Comparison of ENCODE assay signal across 9 cellular contexts in genomic region chr12:49098035-49098451, GRCh38. TPM values are rescaled to one million over a fixed set of nuclear protein-coding genes. Genes with fewer than 3 reads are reported as not detected.
DNase-seq lines count a peak whose midpoint lies in the region; ATAC-seq and TF ChIP-seq lines count a peak whose summit lies in the region.
"Had no signal": no experiment of that assay in that cellular context is flagged by ENCODE, and none has a peak within 500 bp of the region (broad histone marks: within the 10 kb centered on the region; RNA-seq: fewer than 3 reads in every experiment).

No MANE protein-coding gene starts in this region.

- DNase-seq in EH (ENCODE audit: low read depth) (peak; percentile 54), KG1 (lab: John Stamatoyannopoulos, UW) (peak; percentile 24), WTC11 (ENCODE audit: low spot score) (peak; percentile 87), cardiac fibroblast (ENCODE audit: low read depth in 2 of 2) (peak; percentile 58 to 63), lower lobe of right lung (peak; percentile 61)
- DNase-seq in stimulated activated CD8-positive, alpha-beta memory T cell treated with anti-CD3 and anti-CD28 coated beads, Interleukin-7, amount 100 ng/mL, for 24 hours (ENCODE audit: low read depth): peak; percentile 39

- POLR2A ChIA-PET in WTC11 (lab: Charles Lee): interaction anchor here (1.0 kb wide), 2 partner anchors 23 to 34 kb away, joined by 3 to 4 read pairs; no protein-coding TSS in a partner anchor

- H3K27me3 Mint-ChIP-seq in WTC11 (ENCODE audit: low read depth): peaks cover 29% of the 10 kb centered on the region

- no peaks in the 10 kb centered on the region for H3K9me3 Mint-ChIP-seq in WTC11

- H3K4me1 ChIP-seq in lower lobe of right lung: peaks cover 22% of the 10 kb centered on the region

- TF ChIP-seq CTCF in WTC11 (IDR thresholded peaks at IDR 0.05) (peak; percentile 92), cardiac fibroblast (IDR thresholded peaks at IDR 0.05; ENCODE audit: low read depth, low read length) (peak; percentile 92), lower lobe of right lung (IDR thresholded peaks at IDR 0.05) (peak; percentile 84)

- peaks cover 29% of the 10 kb centered on the region for H3K36me3 Mint-ChIP-seq in WTC11

- no peak overlapping the region for H3K27ac Mint-ChIP-seq in WTC11

- peaks cover 21% of the 10 kb centered on the region for H3K4me1 Mint-ChIP-seq in WTC11

- peaks cover 73% of the 10 kb centered on the region for H3K36me3 ChIP-seq in lower lobe of right lung

- ATAC-seq in WTC11: peak; percentile 73
- ATAC-seq in lower lobe of right lung: peak; percentile 35 to 41
- ATAC-seq in GM19351 (IDR thresholded peaks at IDR 0.05; ENCODE audit: unreplicated experiment): no peak
- ATAC-seq in HG03460 (IDR thresholded peaks at IDR 0.05; ENCODE audit: unreplicated experiment): no peak

- peaks cover 18% of the 10 kb centered on the region for H3K27me3 ChIP-seq in lower lobe of right lung (ENCODE audit: low read depth)

- no peak overlapping the region for H3K27ac ChIP-seq in lower lobe of right lung

- H3K4me3 ChIP-seq in cardiac fibroblast (replicated peaks in 1 of 2; ENCODE audit: low read depth in 2 of 2, low read length in 2 of 2) (no peak overlapping the region), lower lobe of right lung (no peak overlapping the region)

- no peaks in the 10 kb centered on the region for H3K9me3 ChIP-seq in lower lobe of right lung

- intact Hi-C loops in lower lobe of right lung (cut with DNase I): no loop called here

- CTCF ChIA-PET in WTC11 (lab: Charles Lee): interaction anchor here (0.6 to 14.5 kb wide), 28 partner anchors 11 to 245 kb away, joined by 3 to 216 read pairs (median 4); partner anchors contain the start of genes LMBR1L, PRPH, RHEBL1 and TROAP

- H3K4me3 Mint-ChIP-seq in WTC11: no peak overlapping the region

TF ChIP-seq in WTC11, 78 proteins besides CTCF, POLR2A, EP300 and RAD21:
- TF ChIP-seq NFE2L1 (CRISPR knock-in tag; IDR thresholded peaks at IDR 0.05) (no peak), ZNF121 (CRISPR knock-in tag; IDR thresholded peaks at IDR 0.05) (no peak), USF2 (CRISPR knock-in tag; IDR thresholded peaks at IDR 0.05) (no peak), CBFB (CRISPR knock-in tag; IDR thresholded peaks at IDR 0.05; ENCODE audit: low read depth) (no peak), GABPB1 (CRISPR knock-in tag; IDR thresholded peaks at IDR 0.05) (no peak), ZNF219 (CRISPR knock-in tag; IDR thresholded peaks at IDR 0.05; ENCODE audit: borderline replicate concordance) (no peak), TP53 (CRISPR knock-in tag; IDR thresholded peaks at IDR 0.05) (no peak), ZNF263 (CRISPR knock-in tag; IDR thresholded peaks at IDR 0.05; ENCODE audit: low read depth) (no peak), ESRRA (CRISPR knock-in tag; IDR thresholded peaks at IDR 0.05; ENCODE audit: borderline replicate concordance) (no peak), PRRX2 (CRISPR knock-in tag; IDR thresholded peaks at IDR 0.05) (no peak), ZNF138 (CRISPR knock-in tag; conservative IDR thresholded peaks at IDR 0.05) (no peak), HMGA2 (CRISPR knock-in tag; IDR thresholded peaks at IDR 0.05) (no peak), NFYB (CRISPR knock-in tag; conservative IDR thresholded peaks at IDR 0.05; ENCODE audit: low read depth) (no peak), JUN (CRISPR knock-in tag; IDR thresholded peaks at IDR 0.05) (no peak), CREM (CRISPR knock-in tag; IDR thresholded peaks at IDR 0.05) (no peak)
- TF ChIP-seq, protein P1, sequence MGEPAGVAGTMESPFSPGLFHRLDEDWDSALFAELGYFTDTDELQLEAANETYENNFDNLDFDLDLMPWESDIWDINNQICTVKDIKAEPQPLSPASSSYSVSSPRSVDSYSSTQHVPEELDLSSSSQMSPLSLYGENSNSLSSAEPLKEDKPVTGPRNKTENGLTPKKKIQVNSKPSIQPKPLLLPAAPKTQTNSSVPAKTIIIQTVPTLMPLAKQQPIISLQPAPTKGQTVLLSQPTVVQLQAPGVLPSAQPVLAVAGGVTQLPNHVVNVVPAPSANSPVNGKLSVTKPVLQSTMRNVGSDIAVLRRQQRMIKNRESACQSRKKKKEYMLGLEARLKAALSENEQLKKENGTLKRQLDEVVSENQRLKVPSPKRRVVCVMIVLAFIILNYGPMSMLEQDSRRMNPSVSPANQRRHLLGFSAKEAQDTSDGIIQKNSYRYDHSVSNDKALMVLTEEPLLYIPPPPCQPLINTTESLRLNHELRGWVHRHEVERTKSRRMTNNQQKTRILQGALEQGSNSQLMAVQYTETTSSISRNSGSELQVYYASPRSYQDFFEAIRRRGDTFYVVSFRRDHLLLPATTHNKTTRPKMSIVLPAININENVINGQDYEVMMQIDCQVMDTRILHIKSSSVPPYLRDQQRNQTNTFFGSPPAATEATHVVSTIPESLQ (CRISPR knock-in tag; IDR thresholded peaks at IDR 0.05): no peak
- TF ChIP-seq, protein P2, sequence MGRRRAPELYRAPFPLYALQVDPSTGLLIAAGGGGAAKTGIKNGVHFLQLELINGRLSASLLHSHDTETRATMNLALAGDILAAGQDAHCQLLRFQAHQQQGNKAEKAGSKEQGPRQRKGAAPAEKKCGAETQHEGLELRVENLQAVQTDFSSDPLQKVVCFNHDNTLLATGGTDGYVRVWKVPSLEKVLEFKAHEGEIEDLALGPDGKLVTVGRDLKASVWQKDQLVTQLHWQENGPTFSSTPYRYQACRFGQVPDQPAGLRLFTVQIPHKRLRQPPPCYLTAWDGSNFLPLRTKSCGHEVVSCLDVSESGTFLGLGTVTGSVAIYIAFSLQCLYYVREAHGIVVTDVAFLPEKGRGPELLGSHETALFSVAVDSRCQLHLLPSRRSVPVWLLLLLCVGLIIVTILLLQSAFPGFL (CRISPR knock-in tag; IDR thresholded peaks at IDR 0.05; ENCODE audit: borderline replicate concordance): no peak
- TF ChIP-seq, protein P3, sequence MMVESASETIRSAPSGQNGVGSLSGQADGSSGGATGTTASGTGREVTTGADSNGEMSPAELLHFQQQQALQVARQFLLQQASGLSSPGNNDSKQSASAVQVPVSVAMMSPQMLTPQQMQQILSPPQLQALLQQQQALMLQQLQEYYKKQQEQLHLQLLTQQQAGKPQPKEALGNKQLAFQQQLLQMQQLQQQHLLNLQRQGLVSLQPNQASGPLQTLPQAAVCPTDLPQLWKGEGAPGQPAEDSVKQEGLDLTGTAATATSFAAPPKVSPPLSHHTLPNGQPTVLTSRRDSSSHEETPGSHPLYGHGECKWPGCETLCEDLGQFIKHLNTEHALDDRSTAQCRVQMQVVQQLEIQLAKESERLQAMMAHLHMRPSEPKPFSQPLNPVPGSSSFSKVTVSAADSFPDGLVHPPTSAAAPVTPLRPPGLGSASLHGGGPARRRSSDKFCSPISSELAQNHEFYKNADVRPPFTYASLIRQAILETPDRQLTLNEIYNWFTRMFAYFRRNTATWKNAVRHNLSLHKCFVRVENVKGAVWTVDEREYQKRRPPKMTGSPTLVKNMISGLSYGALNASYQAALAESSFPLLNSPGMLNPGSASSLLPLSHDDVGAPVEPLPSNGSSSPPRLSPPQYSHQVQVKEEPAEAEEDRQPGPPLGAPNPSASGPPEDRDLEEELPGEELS (CRISPR knock-in tag; IDR thresholded peaks at IDR 0.05): no peak
- TF ChIP-seq, protein P4, sequence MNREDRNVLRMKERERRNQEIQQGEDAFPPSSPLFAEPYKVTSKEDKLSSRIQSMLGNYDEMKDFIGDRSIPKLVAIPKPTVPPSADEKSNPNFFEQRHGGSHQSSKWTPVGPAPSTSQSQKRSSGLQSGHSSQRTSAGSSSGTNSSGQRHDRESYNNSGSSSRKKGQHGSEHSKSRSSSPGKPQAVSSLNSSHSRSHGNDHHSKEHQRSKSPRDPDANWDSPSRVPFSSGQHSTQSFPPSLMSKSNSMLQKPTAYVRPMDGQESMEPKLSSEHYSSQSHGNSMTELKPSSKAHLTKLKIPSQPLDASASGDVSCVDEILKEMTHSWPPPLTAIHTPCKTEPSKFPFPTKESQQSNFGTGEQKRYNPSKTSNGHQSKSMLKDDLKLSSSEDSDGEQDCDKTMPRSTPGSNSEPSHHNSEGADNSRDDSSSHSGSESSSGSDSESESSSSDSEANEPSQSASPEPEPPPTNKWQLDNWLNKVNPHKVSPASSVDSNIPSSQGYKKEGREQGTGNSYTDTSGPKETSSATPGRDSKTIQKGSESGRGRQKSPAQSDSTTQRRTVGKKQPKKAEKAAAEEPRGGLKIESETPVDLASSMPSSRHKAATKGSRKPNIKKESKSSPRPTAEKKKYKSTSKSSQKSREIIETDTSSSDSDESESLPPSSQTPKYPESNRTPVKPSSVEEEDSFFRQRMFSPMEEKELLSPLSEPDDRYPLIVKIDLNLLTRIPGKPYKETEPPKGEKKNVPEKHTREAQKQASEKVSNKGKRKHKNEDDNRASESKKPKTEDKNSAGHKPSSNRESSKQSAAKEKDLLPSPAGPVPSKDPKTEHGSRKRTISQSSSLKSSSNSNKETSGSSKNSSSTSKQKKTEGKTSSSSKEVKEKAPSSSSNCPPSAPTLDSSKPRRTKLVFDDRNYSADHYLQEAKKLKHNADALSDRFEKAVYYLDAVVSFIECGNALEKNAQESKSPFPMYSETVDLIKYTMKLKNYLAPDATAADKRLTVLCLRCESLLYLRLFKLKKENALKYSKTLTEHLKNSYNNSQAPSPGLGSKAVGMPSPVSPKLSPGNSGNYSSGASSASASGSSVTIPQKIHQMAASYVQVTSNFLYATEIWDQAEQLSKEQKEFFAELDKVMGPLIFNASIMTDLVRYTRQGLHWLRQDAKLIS (CRISPR knock-in tag; IDR thresholded peaks at IDR 0.05; ENCODE audit: borderline replicate concordance): no peak

RNA-seq across cellular contexts. Expression of gene DHH, which starts 3.4 kb away (rescaled TPM):
- total RNA-seq in WTC11 (2021) (0.15 TPM in 1 of 3 replicates, not detected in the others), lower lobe of right lung (1.5 TPM)

RNA-seq across cellular contexts. Expression of gene LMBR1L, which starts 12.6 kb away (rescaled TPM):
- total RNA-seq in WTC11 (2021): 52.8 to 78.2 TPM (median 53.1 TPM) in 3 replicates
- 61.7 TPM for total RNA-seq in lower lobe of right lung

RNA-seq across cellular contexts. Expression of gene RHEBL1, which starts 28.3 kb away (rescaled TPM):
- total RNA-seq in WTC11 (2021) (6.4 to 9.0 TPM (median 6.9 TPM) in 3 replicates), lower lobe of right lung (1.5 TPM)
- total RNA-seq: urinary bladder had no signal

RNA-seq across cellular contexts. Expression of gene TUBA1B, which starts 33.2 kb away (rescaled TPM):
- total RNA-seq in WTC11 (2021) (1,806 to 1,997 TPM (median 1,954 TPM) in 3 replicates), lower lobe of right lung (575 TPM)

RNA-seq across cellular contexts. Expression of gene KMT2D, which starts 37.4 kb away (rescaled TPM):
- total RNA-seq in WTC11 (2021) (100 to 104 TPM (median 101 TPM) in 3 replicates), lower lobe of right lung (114 TPM)

Comparison
In these comparisons a context has a peak if more than half of its experiments do, and no peak if none do; other contexts are left out.
1. DNase-seq: peak in every context shown above with its lines; median percentile 87 in WTC11; 61 in lower lobe of right lung; 60 in cardiac fibroblast; 54 in EH; 39 in stimulated activated CD8-positive, alpha-beta memory T cell treated with anti-CD3 and anti-CD28 coated beads, Interleukin-7, amount 100 ng/mL, for 24 hours; 24 in KG1.
2. ATAC-seq: peak in WTC11 (single experiment) and lower lobe of right lung (2 of 2); none in GM19351 (single experiment) and HG03460 (single experiment).
3. Peak in every context shown above with its lines, with median percentiles within 50 percentile points of each other: CTCF ChIP-seq.